ENCODE assay signal across 8 cellular contexts in the genomic region with DNA sequence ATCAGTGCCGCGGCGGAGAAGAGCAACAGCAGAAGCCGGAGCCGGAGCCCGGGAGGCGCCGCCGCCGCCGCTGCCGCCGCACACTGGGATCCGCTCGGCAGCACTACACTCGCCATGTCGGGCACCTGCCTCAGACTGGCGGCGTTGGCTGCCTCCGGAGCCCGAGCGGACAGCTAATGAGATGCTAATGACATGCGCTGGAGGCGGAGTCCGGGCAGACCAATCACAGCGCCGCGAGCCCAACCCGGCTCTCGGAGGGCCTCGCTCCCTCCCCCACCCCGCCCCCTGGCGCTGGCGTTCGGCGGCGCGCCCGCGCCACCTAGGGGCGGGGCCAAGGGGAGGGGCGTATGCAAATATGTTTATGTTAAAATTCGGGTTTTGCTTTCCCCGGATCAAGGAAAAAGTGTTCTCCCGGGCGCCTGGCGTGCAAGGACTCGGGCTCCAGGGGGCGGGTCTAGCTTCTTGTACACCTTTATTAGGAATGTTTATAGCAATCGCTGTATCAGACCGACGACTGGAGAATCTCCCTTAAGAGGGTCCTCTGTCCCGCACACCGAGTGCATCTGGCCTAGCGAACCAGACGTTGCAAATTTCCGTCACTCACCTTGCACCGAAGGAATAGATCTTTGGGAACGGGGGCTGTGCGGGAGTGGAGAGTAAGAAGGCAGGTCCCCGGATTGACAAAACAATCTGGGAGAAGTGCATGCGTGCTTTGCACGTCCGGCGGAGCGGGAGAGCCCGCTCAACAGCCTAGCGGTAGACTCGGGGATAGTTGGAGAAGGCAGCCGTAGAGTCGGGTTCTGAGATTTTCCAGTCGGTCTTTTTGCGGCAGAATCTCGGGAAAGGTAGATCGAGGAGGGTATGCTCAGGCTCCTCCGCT. TPM values are rescaled to one million over a fixed set of nuclear protein-coding genes. Genes with fewer than 3 reads are reported as not detected.
A peak's percentile ranks its signal among the peaks of the same experiment; 100 is the strongest.
DNase-seq lines count a peak whose midpoint lies in the region; ATAC-seq lines count a peak whose summit lies in the region.

A gene (minus strand): TSS at position 137 of the 880 bp plus-strand sequence.

- peak; percentile 75 for ATAC-seq in HG02938 (IDR thresholded peaks at IDR 0.05; ENCODE audit: unreplicated experiment)
- peak; percentile 80 for ATAC-seq in left lobe of liver
- no peak for ATAC-seq in GM18517 (IDR thresholded peaks at IDR 0.05; ENCODE audit: unreplicated experiment)

- peak; percentile 92 for DNase-seq in GM03348 (ENCODE audit: low spot score)
- DNase-seq in NCI-H2227 treated with DMSO at 0.1 percent for 48 hours (lab: John Stamatoyannopoulos, UW): peak; percentile 93
- peak; percentile 65 to 70 for DNase-seq in activated CD4-positive, alpha-beta T cell treated with anti-CD3 and anti-CD28 coated beads, Interleukin-2, amount 50 U/mL, for 4 hours
- peak; percentile 70 to 87 for DNase-seq in dermis microvascular lymphatic vessel endothelial cell (ENCODE audit: low read depth in 2 of 2)
- DNase-seq in left lobe of liver (ENCODE audit: low spot score): peak; percentile 97
- peak; percentile 39 to 56 for DNase-seq in stimulated activated CD4-positive, alpha-beta T cell treated with anti-CD3 and anti-CD28 coated beads, Interleukin-1b, Interleukin-23, amount 100 ng/mL, for 4 hours (ENCODE audit: low read depth in 2 of 2)

RNA-seq across cellular contexts. Expression of the gene that starts here (rescaled TPM):
- 0.51 and 0.77 TPM in 2 replicates for total RNA-seq in dermis microvascular lymphatic vessel endothelial cell
- 27.2 TPM for total RNA-seq in left lobe of liver

Comparison
In these comparisons a context has a peak if more than half of its experiments do, and no peak if none do; other contexts are left out.
1. RNA of the gene that starts here (total RNA-seq): 27.2 TPM in left lobe of liver (single experiment); 0.51 to 0.77 TPM in dermis microvascular lymphatic vessel endothelial cell; every median in the first group is over 10 times any median in the second.
2. Peak in DNase-seq in dermis microvascular lymphatic vessel endothelial cell; RNA of the gene not detected or under 1 TPM.
3. Peak in every context shown above with its lines, with median percentiles within 50 percentile points of each other: DNase-seq.